Comparison of ENCODE assay signal across 8 cellular contexts in genomic region chr19:19405919-19406877, GRCh38. TPM values are rescaled to one million over a fixed set of nuclear protein-coding genes. Genes with fewer than 3 reads are reported as not detected.
A peak's percentile ranks its signal among the peaks of the same experiment; 100 is the strongest.
DNase-seq lines count a peak whose midpoint lies in the region; ATAC-seq lines count a peak whose summit lies in the region.

No MANE protein-coding gene starts in this region.

- H3K4me3 Mint-ChIP-seq in CD8-positive, alpha-beta memory T cell, result peak overlapping the region; percentile 87 to 97 (median 91)
- peak overlapping the region; percentile 93 for H3K4me3 Mint-ChIP-seq in activated CD4-positive, alpha-beta T cell treated with anti-CD3 and anti-CD28 coated beads, Interleukin-2, amount 10 ng/mL, durations not matched to agents 7 days and 5 days

- H3K27me3 ChIP-seq in CD8-positive, alpha-beta memory T cell (ENCODE audit: insufficient read depth, low read length, poor library complexity, severe bottlenecking), result no peaks in the 10 kb centered on the region
- H3K27me3 ChIP-seq in endocrine pancreas (ENCODE audit: control insufficient read depth, insufficient read depth, low read length) (no peaks in the 10 kb centered on the region), mucosa of rectum (ENCODE audit: control insufficient read depth in 2 of 2, insufficient read depth in 2 of 2, low read length in 2 of 2) (no peaks in the 10 kb centered on the region), thymus (ENCODE audit: control insufficient read depth, insufficient read depth) (no peaks in the 10 kb centered on the region)

- H3K36me3 ChIP-seq in CD8-positive, alpha-beta memory T cell (ENCODE audit: insufficient read depth, low read length), result no peaks in the 10 kb centered on the region
- H3K36me3 ChIP-seq in endocrine pancreas (ENCODE audit: control insufficient read depth, insufficient read depth, low read length) (no peaks in the 10 kb centered on the region), mucosa of rectum (ENCODE audit: control insufficient read depth in 2 of 2, insufficient read depth in 2 of 2, low read length in 2 of 2) (no peaks in the 10 kb centered on the region), thymus (ENCODE audit: control insufficient read depth, insufficient read depth) (no peaks in the 10 kb centered on the region)

- peak overlapping the region; percentile 75 for H3K27ac ChIP-seq in CD8-positive, alpha-beta memory T cell (ENCODE audit: low read depth, low read length)
- peak overlapping the region; percentile 87 to 91 for H3K27ac ChIP-seq in mucosa of rectum (ENCODE audit: low read depth in 2 of 2, low read length in 2 of 2)
- H3K27ac ChIP-seq in thymus (ENCODE audit: low read depth), result peak overlapping the region; percentile 91

- POLR2A ChIA-PET in CD8-positive, alpha-beta memory T cell (lab: Charles Lee), result interaction anchor here (0.8 to 2.6 kb wide), 15 partner anchors 12 to 203 kb away, joined by 3 to 32 read pairs (median 4); partner anchors contain the start of gene NR2C2AP
- POLR2A ChIA-PET in activated CD4-positive, alpha-beta T cell treated with anti-CD3 and anti-CD28 coated beads, Interleukin-2, amount 10 ng/mL, durations not matched to agents 7 days and 5 days (lab: Charles Lee), result interaction anchor here (0.5 to 1.2 kb wide), 3 partner anchors 30 to 266 kb away, joined by 3 to 8 read pairs (median 3); no protein-coding TSS in a partner anchor

- no peaks in the 10 kb centered on the region for H3K9me3 Mint-ChIP-seq in CD8-positive, alpha-beta memory T cell
- no peaks in the 10 kb centered on the region for H3K9me3 Mint-ChIP-seq in activated CD4-positive, alpha-beta T cell treated with anti-CD3 and anti-CD28 coated beads, Interleukin-2, amount 10 ng/mL, durations not matched to agents 7 days and 5 days

- H3K36me3 Mint-ChIP-seq in CD8-positive, alpha-beta memory T cell, result peaks cover 0 to 6% (median 0%) of the 10 kb centered on the region in 3 donors
- peaks cover 8% of the 10 kb centered on the region for H3K36me3 Mint-ChIP-seq in activated CD4-positive, alpha-beta T cell treated with anti-CD3 and anti-CD28 coated beads, Interleukin-2, amount 10 ng/mL, durations not matched to agents 7 days and 5 days (ENCODE audit: low read depth)

- peak; percentile 15 for ATAC-seq in GM21737 (IDR thresholded peaks at IDR 0.05; ENCODE audit: unreplicated experiment)

- WGBS in thymus, result 1% methylated on average over 96 of the region's 96 CpGs

- CTCF ChIA-PET in CD8-positive, alpha-beta memory T cell (lab: Charles Lee), result interaction anchor here (0.6 to 4.9 kb wide), 24 partner anchors 10 to 84 kb away, joined by 3 to 61 read pairs (median 4); no protein-coding TSS in a partner anchor
- CTCF ChIA-PET in activated CD4-positive, alpha-beta T cell treated with anti-CD3 and anti-CD28 coated beads, Interleukin-2, amount 10 ng/mL, durations not matched to agents 7 days and 5 days (lab: Charles Lee), result interaction anchor here (1.0 to 2.1 kb wide), 10 partner anchors 10 to 84 kb away, joined by 3 to 6 read pairs (median 4); no protein-coding TSS in a partner anchor

- peak overlapping the region; percentile 85 for H3K4me3 ChIP-seq in CD8-positive, alpha-beta memory T cell (ENCODE audit: low read length)
- H3K4me3 ChIP-seq in endocrine pancreas (ENCODE audit: control insufficient read depth, insufficient read depth, low read length) (peak overlapping the region; percentile 87), mucosa of rectum (ENCODE audit: low read length in 2 of 2) (peak overlapping the region; percentile 71 to 83), thymus (ENCODE audit: low read length) (peak overlapping the region; percentile 95)

- peaks cover 56% of the 10 kb centered on the region for H3K4me1 ChIP-seq in CD8-positive, alpha-beta memory T cell (ENCODE audit: insufficient read depth, low read length)
- H3K4me1 ChIP-seq in endocrine pancreas (ENCODE audit: control insufficient read depth, insufficient read depth, low read length) (peaks cover 11% of the 10 kb centered on the region), mucosa of rectum (ENCODE audit: control insufficient read depth in 2 of 2, insufficient read depth in 2 of 2, low read length in 2 of 2) (peaks cover 22% of the 10 kb centered on the region in 2 donors), thymus (ENCODE audit: control insufficient read depth, insufficient read depth, low read length) (peaks cover 24% of the 10 kb centered on the region)

- DNase-seq in CD8-positive, alpha-beta memory T cell, result peak; percentile 41 to 68 (median 51)
- DNase-seq in NCI-H1092 treated with DMSO at 0.1 percent for 48 hours (lab: John Stamatoyannopoulos, UW), result peak; percentile 10
- peak; percentile 54 for DNase-seq in activated CD4-positive, alpha-beta T cell treated with anti-CD3 and anti-CD28 coated beads, Interleukin-2, amount 10 ng/mL, durations not matched to agents 7 days and 5 days
- no peak for DNase-seq in GM19238 (ENCODE audit: insufficient read length, low spot score)

- H3K9ac ChIP-seq in endocrine pancreas (ENCODE audit: control insufficient read depth, insufficient read depth, low read length) (peak overlapping the region; percentile 82), mucosa of rectum (ENCODE audit: low read depth in 1 of 2, low read length in 2 of 2) (peak overlapping the region; percentile 77 to 81)

- H3K27me3 Mint-ChIP-seq in CD8-positive, alpha-beta memory T cell, result peaks cover 0 to 1% of the 10 kb centered on the region in 2 donors
- no peaks in the 10 kb centered on the region for H3K27me3 Mint-ChIP-seq in activated CD4-positive, alpha-beta T cell treated with anti-CD3 and anti-CD28 coated beads, Interleukin-2, amount 10 ng/mL, durations not matched to agents 7 days and 5 days

- peaks cover 63 to 81% (median 71%) of the 10 kb centered on the region in 3 donors for H3K4me1 Mint-ChIP-seq in CD8-positive, alpha-beta memory T cell
- peaks cover 70% of the 10 kb centered on the region for H3K4me1 Mint-ChIP-seq in activated CD4-positive, alpha-beta T cell treated with anti-CD3 and anti-CD28 coated beads, Interleukin-2, amount 10 ng/mL, durations not matched to agents 7 days and 5 days

- H3K9me3 ChIP-seq in CD8-positive, alpha-beta memory T cell (ENCODE audit: low read length), result no peaks in the 10 kb centered on the region
- H3K9me3 ChIP-seq in endocrine pancreas (ENCODE audit: control insufficient read depth, low read length) (no peaks in the 10 kb centered on the region), mucosa of rectum (ENCODE audit: control insufficient read depth in 2 of 2, low read length in 2 of 2) (no peaks in the 10 kb centered on the region), thymus (ENCODE audit: control insufficient read depth) (no peaks in the 10 kb centered on the region)

- peak overlapping the region; percentile 83 to 96 (median 94) for H3K27ac Mint-ChIP-seq in CD8-positive, alpha-beta memory T cell
- H3K27ac Mint-ChIP-seq in activated CD4-positive, alpha-beta T cell treated with anti-CD3 and anti-CD28 coated beads, Interleukin-2, amount 10 ng/mL, durations not matched to agents 7 days and 5 days, result peak overlapping the region; percentile 92

RNA-seq across cellular contexts. Expression of gene GATAD2A, which starts 0.7 kb away (rescaled TPM):
- 100 to 1,000 TPM; 176 to 182 TPM for total RNA-seq in CD8-positive, alpha-beta memory T cell
- polyA plus RNA-seq in CD8-positive, alpha-beta memory T cell, result 46.9 TPM
- 100 to 1,000 TPM; 122 to 135 TPM for total RNA-seq in activated CD4-positive, alpha-beta T cell treated with anti-CD3 and anti-CD28 coated beads, Interleukin-2, amount 10 ng/mL, durations not matched to agents 7 days and 5 days
- 20.9 TPM for polyA plus RNA-seq in thymus
